ENCODE assay signal across 15 cellular contexts in genomic region chr14:61406670-61407069, GRCh38.
DNase-seq lines count a peak whose midpoint lies in the region; ATAC-seq and TF ChIP-seq lines count a peak whose summit lies in the region.
"Had no signal": no experiment of that assay in that cellular context is flagged by ENCODE, and none has a peak within 500 bp of the region (broad histone marks: within the 10 kb centered on the region; RNA-seq: fewer than 3 reads in every experiment).

No MANE protein-coding gene starts in this region.

- no peaks in the 10 kb centered on the region for H3K27me3 Mint-ChIP-seq in CD4-positive, alpha-beta T cell
- no peaks in the 10 kb centered on the region for H3K27me3 Mint-ChIP-seq in activated naive CD4-positive, alpha-beta T cell treated with anti-CD3 and anti-CD28 coated beads, Interleukin-2, amount 50 U/mL, for 24 hours
- no peaks in the 10 kb centered on the region for H3K27me3 Mint-ChIP-seq in naive thymus-derived CD4-positive, alpha-beta T cell

- peaks cover 34% of the 10 kb centered on the region for H3K36me3 Mint-ChIP-seq in CD4-positive, alpha-beta T cell (ENCODE audit: low read depth)
- H3K36me3 Mint-ChIP-seq in activated naive CD4-positive, alpha-beta T cell treated with anti-CD3 and anti-CD28 coated beads, Interleukin-2, amount 50 U/mL, for 24 hours = peaks cover 11% of the 10 kb centered on the region
- H3K36me3 Mint-ChIP-seq in naive thymus-derived CD4-positive, alpha-beta T cell = peaks cover 0 to 36% (median 13%) of the 10 kb centered on the region in 5 donors

- intact Hi-C loops in CD4-positive, alpha-beta T cell (cut with DNase I, micrococcal nuclease) = loop anchor here in 1 of 2 experiments (5.0 kb wide), 1 partner anchor 46 kb away; no protein-coding TSS in a partner anchor
- intact Hi-C loops in naive thymus-derived CD4-positive, alpha-beta T cell (cut with micrococcal nuclease) = loop anchor here (1.0 to 5.0 kb wide), 3 partner anchors 9 to 36 kb away; no protein-coding TSS in a partner anchor

- H3K4me1 ChIP-seq in SK-N-SH (ENCODE audit: control insufficient read depth in 1 of 2, insufficient read depth in 2 of 2, low read depth in 1 of 2, low read length in 1 of 2) (peaks cover 0 to 13% of the 10 kb centered on the region in 2 experiments; a peak in 2 of 4 replicates), GM23248 (ENCODE audit: insufficient read depth) (no peaks in the 10 kb centered on the region)
- H3K4me1 ChIP-seq in naive thymus-derived CD4-positive, alpha-beta T cell (ENCODE audit: control insufficient read depth in 2 of 2, insufficient read depth in 2 of 2, low read length in 2 of 2) = peaks cover 72 to 83% of the 10 kb centered on the region in 2 donors

- ATAC-seq in CD4-positive, alpha-beta T cell (ENCODE audit: poor library complexity) = peak; percentile 27
- peak; percentile 41 for ATAC-seq in naive thymus-derived CD4-positive, alpha-beta T cell
- ATAC-seq in HG02588 (IDR thresholded peaks at IDR 0.05; ENCODE audit: unreplicated experiment) = no peak

- H3K4me3 ChIP-seq in SK-N-SH (ENCODE audit: low read depth in 2 of 2, low read length in 1 of 2) = no peak overlapping the region
- H3K4me3 ChIP-seq in naive thymus-derived CD4-positive, alpha-beta T cell (ENCODE audit: low read length) = peak overlapping the region; percentile 4
- H3K4me3 ChIP-seq in GM23248 = no peak overlapping the region
- H3K4me3 ChIP-seq: PC-9 had no signal

- H2AFZ ChIP-seq in SK-N-SH (ENCODE audit: low read depth) (0 out of 2 replicates have a peak overlapping the region, but pooled peaks have one; percentile 30), GM23248 (no peak overlapping the region)
- H2AFZ ChIP-seq: PC-9 had no signal

- no peak overlapping the region for H3K9ac ChIP-seq in SK-N-SH
- H3K9ac ChIP-seq in GM23248 = no peak overlapping the region

- H3K9me3 Mint-ChIP-seq in CD4-positive, alpha-beta T cell = no peaks in the 10 kb centered on the region
- H3K9me3 Mint-ChIP-seq in activated naive CD4-positive, alpha-beta T cell treated with anti-CD3 and anti-CD28 coated beads, Interleukin-2, amount 50 U/mL, for 24 hours = no peaks in the 10 kb centered on the region
- no peaks in the 10 kb centered on the region for H3K9me3 Mint-ChIP-seq in naive thymus-derived CD4-positive, alpha-beta T cell

- H4K20me1 ChIP-seq in SK-N-SH (ENCODE audit: insufficient read depth) (no peaks in the 10 kb centered on the region), GM23248 (ENCODE audit: insufficient read depth) (no peaks in the 10 kb centered on the region)

- H3K4me2 ChIP-seq in SK-N-SH (0 out of 2 replicates have a peak overlapping the region, but pooled peaks have one; percentile 22), GM23248 (ENCODE audit: unreplicated experiment) (no peak overlapping the region)
- H3K4me2 ChIP-seq: PC-9 had no signal

- H3K9me2 ChIP-seq in SK-N-SH (no peaks in the 10 kb centered on the region), GM23248 (ENCODE audit: insufficient read depth) (no peaks in the 10 kb centered on the region)

- no peaks in the 10 kb centered on the region for H3K79me2 ChIP-seq in SK-N-SH (ENCODE audit: insufficient read depth)
- H3K79me2 ChIP-seq in GM23248 (ENCODE audit: insufficient read depth) = no peaks in the 10 kb centered on the region

- CTCF ChIA-PET in CD4-positive, alpha-beta T cell (lab: Charles Lee) = interaction anchor here (1.0 to 1.1 kb wide), 2 partner anchors 10 to 41 kb away, joined by 3 read pairs; no protein-coding TSS in a partner anchor
- CTCF ChIA-PET in SK-N-SH (lab: Yijun Ruan, JAX) = no interaction called here
- CTCF ChIA-PET in naive thymus-derived CD4-positive, alpha-beta T cell (lab: Charles Lee) = interaction anchor here (0.7 to 1.3 kb wide), 2 partner anchors 11 to 14 kb away, joined by 3 to 4 read pairs; no protein-coding TSS in a partner anchor

- in situ Hi-C loops in GM23248 (cut with MboI) = no loop called here

- 51% methylated on average over 6 of the region's 6 CpGs for WGBS in SK-N-SH (ENCODE audit: low lambda C conversion rate)
- WGBS in GM23248 (ENCODE audit: low coverage in 1 of 2, low lambda C conversion rate in 2 of 2, missing lambda C conversion rate in 2 of 2), 2 experiments = 38 to 41% methylated on average over 6 of the region's 6 CpGs

- TF ChIP-seq EP300 in SK-N-SH (IDR thresholded peaks at IDR 0.05; ENCODE audit: borderline replicate concordance in 1 of 2, low read depth in 1 of 2, low read length in 1 of 2) = no peak

- H3K9me3 ChIP-seq in CD4-positive, alpha-beta T cell (ENCODE audit: control insufficient read depth, low read length) = no peaks in the 10 kb centered on the region
- H3K9me3 ChIP-seq in SK-N-SH (no peaks in the 10 kb centered on the region), GM23248 (ENCODE audit: low read depth) (no peaks in the 10 kb centered on the region)
- H3K9me3 ChIP-seq in naive thymus-derived CD4-positive, alpha-beta T cell (ENCODE audit: control insufficient read depth in 2 of 3, low read length in 3 of 3) = no peaks in the 10 kb centered on the region

- H3F3A ChIP-seq in SK-N-SH (replicated peaks; ENCODE audit: insufficient read depth) (no peaks in the 10 kb centered on the region), GM23248 (ENCODE audit: insufficient read depth) (no peaks in the 10 kb centered on the region)

- peak overlapping the region; percentile 17 for H3K27ac ChIP-seq in CD4-positive, alpha-beta T cell (ENCODE audit: low read depth, low read length)
- H3K27ac ChIP-seq in SK-N-SH (ENCODE audit: low read depth in 2 of 2, low read length in 1 of 2) (peak overlapping the region in 1 of 2 experiments; percentile 29; a peak in 1 of 4 replicates), GM23248 (no peak overlapping the region)
- peak overlapping the region; percentile 34 for H3K27ac ChIP-seq in naive thymus-derived CD4-positive, alpha-beta T cell (ENCODE audit: low read depth, low read length)
- H3K27ac ChIP-seq: PC-9 had no signal

- TF ChIP-seq RAD21 in SK-N-SH (IDR thresholded peaks at IDR 0.05; ENCODE audit: low read length) = no peak

- DNase-seq in CD4-positive, alpha-beta T cell = peak in 1 of 10 experiments; percentile 16
- DNase-seq in SK-N-SH = no peak
- peak in 5 of 9 donors; percentile 26 to 64 (median 47) for DNase-seq in naive thymus-derived CD4-positive, alpha-beta T cell
- no peak for DNase-seq in NCI-H774 (lab: John Stamatoyannopoulos, UW)
- no peak for DNase-seq in NCI-H1048 (lab: John Stamatoyannopoulos, UW)
- no peak for DNase-seq in GM23248
- DNase-seq: activated CD8-positive, alpha-beta memory T cell treated with anti-CD3 and anti-CD28 coated beads for 24 hours; AML-193; effector CD8-positive, alpha-beta T cell; foreskin melanocyte; NCI-H510A treated with DMSO at 0.1 percent for 48 hours; PC-9; posterior cingulate gyrus had no signal

- no peak for TF ChIP-seq CTCF in CD4-positive, alpha-beta T cell (IDR thresholded peaks at IDR 0.05)
- no peak for TF ChIP-seq CTCF in SK-N-SH (IDR thresholded peaks at IDR 0.05)

- H3K4me1 Mint-ChIP-seq in CD4-positive, alpha-beta T cell (ENCODE audit: low read depth) = peaks cover 70% of the 10 kb centered on the region
- peaks cover 68% of the 10 kb centered on the region for H3K4me1 Mint-ChIP-seq in activated naive CD4-positive, alpha-beta T cell treated with anti-CD3 and anti-CD28 coated beads, Interleukin-2, amount 50 U/mL, for 24 hours
- peaks cover 0 to 75% (median 59%) of the 10 kb centered on the region in 7 donors for H3K4me1 Mint-ChIP-seq in naive thymus-derived CD4-positive, alpha-beta T cell

- no peaks in the 10 kb centered on the region for H3K36me3 ChIP-seq in SK-N-SH (replicated peaks in 1 of 2; ENCODE audit: control insufficient read depth in 1 of 2, insufficient read depth in 2 of 2, low read length in 1 of 2)
- peaks cover 0 to 6% (median 0%) of the 10 kb centered on the region in 3 experiments for H3K36me3 ChIP-seq in naive thymus-derived CD4-positive, alpha-beta T cell (ENCODE audit: control insufficient read depth in 2 of 3, insufficient read depth in 3 of 3, low read length in 3 of 3)
- no peaks in the 10 kb centered on the region for H3K36me3 ChIP-seq in GM23248 (ENCODE audit: low read depth)

- H3K27me3 ChIP-seq in CD4-positive, alpha-beta T cell (ENCODE audit: control insufficient read depth, insufficient read depth, low read length) = no peaks in the 10 kb centered on the region
- H3K27me3 ChIP-seq in SK-N-SH (ENCODE audit: insufficient read depth) (no peaks in the 10 kb centered on the region), GM23248 (replicated peaks; ENCODE audit: insufficient read depth) (peaks cover 11% of the 10 kb centered on the region)
- H3K27me3 ChIP-seq in naive thymus-derived CD4-positive, alpha-beta T cell (ENCODE audit: control insufficient read depth in 2 of 2, insufficient read depth in 2 of 2, low read length in 2 of 2) = no peaks in the 10 kb centered on the region

- H3K4me3 Mint-ChIP-seq in CD4-positive, alpha-beta T cell = peak overlapping the region; percentile 66
- peak overlapping the region; percentile 56 for H3K4me3 Mint-ChIP-seq in activated naive CD4-positive, alpha-beta T cell treated with anti-CD3 and anti-CD28 coated beads, Interleukin-2, amount 50 U/mL, for 24 hours
- peak overlapping the region; percentile 16 to 80 (median 72) for H3K4me3 Mint-ChIP-seq in naive thymus-derived CD4-positive, alpha-beta T cell

- POLR2A ChIA-PET in CD4-positive, alpha-beta T cell (lab: Charles Lee) = interaction anchor here (1.1 to 1.9 kb wide), 2 partner anchors 14 to 18 kb away, joined by 4 read pairs; no protein-coding TSS in a partner anchor
- POLR2A ChIA-PET in SK-N-SH (lab: Yijun Ruan, JAX) = no interaction called here
- POLR2A ChIA-PET in naive thymus-derived CD4-positive, alpha-beta T cell (lab: Charles Lee) = interaction anchor here (2.7 kb wide), 1 partner anchor 14 kb away, joined by 10 read pairs; no protein-coding TSS in a partner anchor

- peak overlapping the region; percentile 80 for H3K27ac Mint-ChIP-seq in CD4-positive, alpha-beta T cell
- peak overlapping the region; percentile 87 for H3K27ac Mint-ChIP-seq in activated naive CD4-positive, alpha-beta T cell treated with anti-CD3 and anti-CD28 coated beads, Interleukin-2, amount 50 U/mL, for 24 hours
- H3K27ac Mint-ChIP-seq in naive thymus-derived CD4-positive, alpha-beta T cell = peak overlapping the region in 8 of 9 donors; percentile 57 to 88 (median 75)

TF ChIP-seq in SK-N-SH, 30 proteins besides CTCF, POLR2A, EP300 and RAD21:
- no peak for TF ChIP-seq TEAD4 (IDR thresholded peaks at IDR 0.05; ENCODE audit: borderline replicate concordance, insufficient read depth)
- no peak for TF ChIP-seq RXRA (IDR thresholded peaks at IDR 0.05; ENCODE audit: borderline replicate concordance, low read depth)

Comparison
In these comparisons a context has a peak if more than half of its experiments do, and no peak if none do; other contexts are left out.
1. DNase-seq: peak in naive thymus-derived CD4-positive, alpha-beta T cell (5 of 9); none in SK-N-SH (single experiment), NCI-H774 (single experiment), NCI-H1048 (single experiment) and GM23248 (single experiment).
2. Peak in every context shown above with its lines, with median percentiles within 50 percentile points of each other: H3K27ac Mint-ChIP-seq and H3K4me3 Mint-ChIP-seq.